15 cellular contexts compared by ENCODE assay signal in the genomic region with DNA sequence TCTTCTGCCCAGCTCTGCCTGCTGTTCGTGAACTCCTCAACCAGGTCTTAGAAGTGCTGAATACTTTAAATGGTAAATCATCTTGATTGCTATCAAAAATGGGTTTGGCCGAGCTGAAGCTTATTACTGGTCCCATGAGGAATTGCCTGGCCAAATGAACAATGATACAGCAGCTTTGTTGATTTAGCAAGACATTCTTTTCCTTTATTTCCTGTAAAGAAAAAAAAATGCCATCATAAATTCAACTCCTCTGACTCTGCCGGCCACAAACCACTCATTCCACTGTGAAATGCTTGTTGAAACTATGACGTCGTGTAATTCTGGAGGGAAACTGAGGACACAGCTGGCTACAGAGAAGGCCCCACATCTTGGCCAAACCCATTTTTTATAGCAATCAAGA.
DNase-seq lines count a peak whose midpoint lies in the region; ATAC-seq and TF ChIP-seq lines count a peak whose summit lies in the region.
"Had no signal": no experiment of that assay in that cellular context is flagged by ENCODE, and none has a peak within 500 bp of the region (broad histone marks: within the 10 kb centered on the region; RNA-seq: fewer than 3 reads in every experiment).

No MANE protein-coding gene starts in this region.

- H3K27ac ChIP-seq in breast epithelium: no peak overlapping the region
- H3K27ac ChIP-seq: right atrium auricular region, WERI-Rb-1 had no signal

- intact Hi-C loops in left colon (cut with DNase I, micrococcal nuclease) (no loop called here), breast epithelium (cut with DNase I; ENCODE audit: low total_unique reads) (no loop called here)

- no peak for TF ChIP-seq POLR2A in breast epithelium (IDR thresholded peaks at IDR 0.05)

- no peaks in the 10 kb centered on the region for H3K4me1 ChIP-seq in breast epithelium
- H3K4me1 ChIP-seq: right atrium auricular region had no signal

- DNase-seq in AG08395 (ENCODE audit: low spot score) (peak; percentile 69), GM03348 (ENCODE audit: low spot score) (peak; percentile 75), amniotic stem cell (lab: John Stamatoyannopoulos, UW) (peak; percentile 80), left colon (no peak), breast epithelium (ENCODE audit: low spot score in 2 of 2) (no peak), OCI-M1 (lab: John Stamatoyannopoulos, UW) (no peak), NCI-H128 (lab: John Stamatoyannopoulos, UW; ENCODE audit: unreplicated experiment) (no peak), NOMO-1 treated with dmso at 0.1 percent for 144 hours (lab: John Stamatoyannopoulos, UW; ENCODE audit: unreplicated experiment) (no peak)
- DNase-seq: activated CD8-positive, alpha-beta memory T cell treated with anti-CD3 and anti-CD28 coated beads, Interleukin-2, amount 50 U/mL, for 48 hours; effector CD4-positive, alpha-beta T cell; NCI-H1105; NCI-H510A; Right ventricle myocardium superior; WERI-Rb-1 had no signal

- TF ChIP-seq CTCF in breast epithelium (IDR thresholded peaks at IDR 0.05): no peak

- H3K36me3 ChIP-seq in breast epithelium: no peaks in the 10 kb centered on the region
- H3K36me3 ChIP-seq: right atrium auricular region, WERI-Rb-1 had no signal

- no peaks in the 10 kb centered on the region for H3K27me3 ChIP-seq in breast epithelium
- H3K27me3 ChIP-seq: right atrium auricular region had no signal

- peak; percentile 73 for ATAC-seq in left colon

- H3K9me3 ChIP-seq in breast epithelium: no peaks in the 10 kb centered on the region
- H3K9me3 ChIP-seq: right atrium auricular region had no signal

- H3K4me3 ChIP-seq in breast epithelium: no peak overlapping the region
- H3K4me3 ChIP-seq: right atrium auricular region had no signal

Comparison
In these comparisons a context has a peak if more than half of its experiments do, and no peak if none do; other contexts are left out.
1. DNase-seq: peak in AG08395 (single experiment), GM03348 (single experiment) and amniotic stem cell (single experiment); none in left colon (0 of 2), breast epithelium (0 of 2), OCI-M1 (single experiment), NCI-H128 (single experiment) and NOMO-1 treated with dmso at 0.1 percent for 144 hours (single experiment).